In the genomic region with DNA sequence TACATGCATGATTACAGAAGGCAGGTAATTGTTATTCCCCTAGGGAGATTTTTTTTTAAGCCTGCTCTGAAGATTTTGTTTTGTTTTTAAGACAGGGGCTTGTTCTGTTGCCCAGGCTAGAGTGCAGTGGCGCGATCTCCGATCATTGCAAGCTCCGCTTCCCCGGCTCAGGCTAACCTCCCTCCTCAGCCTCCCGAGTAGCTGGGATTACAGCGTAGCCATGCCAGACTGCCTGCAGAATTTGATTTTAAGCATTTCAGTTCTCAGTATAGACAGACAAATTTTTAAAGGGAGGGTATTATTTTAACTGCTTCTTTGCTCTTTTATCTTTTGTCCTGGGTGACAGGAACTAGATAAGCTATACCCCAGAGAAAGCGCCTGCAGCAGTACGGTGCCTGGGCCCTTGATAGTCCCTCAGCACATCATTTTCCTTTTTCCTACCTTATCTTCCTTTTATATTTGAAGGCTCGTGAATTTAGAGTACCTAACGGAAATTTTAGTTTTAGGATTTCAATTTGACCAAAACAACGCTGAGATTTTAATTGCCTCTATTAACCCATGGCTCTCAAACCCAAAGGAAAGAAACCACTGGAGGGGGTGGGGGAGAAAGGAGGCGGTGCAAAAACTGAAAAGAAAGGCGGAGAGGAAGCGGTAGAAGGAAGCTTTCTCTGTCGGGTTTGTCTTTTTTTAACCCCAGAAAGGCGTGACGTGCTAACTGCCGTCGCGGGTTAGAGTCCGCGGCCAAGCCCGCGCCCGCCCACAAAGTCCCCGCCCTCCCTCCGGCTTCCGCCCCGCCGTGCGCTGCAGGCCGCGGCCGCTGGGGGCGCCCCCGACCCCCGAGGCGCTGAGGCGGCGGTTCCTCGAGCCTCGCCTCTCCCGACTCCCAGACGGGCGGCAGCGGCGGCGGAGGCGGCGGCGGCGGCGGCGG, we compare ENCODE assay signal across 8 cellular contexts. TPM values are rescaled to one million over a fixed set of nuclear protein-coding genes. Genes with fewer than 3 reads are reported as not detected.
DNase-seq lines count a peak whose midpoint lies in the region; ATAC-seq lines count a peak whose summit lies in the region.

A gene (plus strand): TSS at position 886 of the 928 bp plus-strand sequence. CDS start 329 bp downstream, outside the sequence.

- peak; percentile 82 for ATAC-seq in GM19023 (IDR thresholded peaks at IDR 0.05; ENCODE audit: unreplicated experiment)
- ATAC-seq in HG03175 (IDR thresholded peaks at IDR 0.05; ENCODE audit: unreplicated experiment): peak; percentile 78

- peak; percentile 80 for DNase-seq in Ammon's horn (ENCODE audit: low spot score)
- DNase-seq in NCI-H345 (lab: John Stamatoyannopoulos, UW): peak; percentile 90
- peak; percentile 91 for DNase-seq in activated CD4-positive, CD25-positive, alpha-beta regulatory T cell treated with anti-CD3 and anti-CD28 coated beads, Interleukin-2, amount 50 U/mL, for 72 hours
- peak; percentile 88 for DNase-seq in cerebellum (ENCODE audit: low spot score)
- DNase-seq in left kidney (ENCODE audit: low read depth, low spot score): peak; percentile 95
- DNase-seq in stimulated activated CD4-positive, alpha-beta T cell treated with anti-CD3 and anti-CD28 coated beads, Interleukin-1b, Interleukin-23, amount 100 ng/mL, for 4 hours (ENCODE audit: low read depth in 2 of 2): peak; percentile 88 to 90

RNA-seq across cellular contexts. Expression of the gene that starts here (rescaled TPM):
- 28.1 TPM for total RNA-seq in cerebellum

Comparison
In these comparisons a context has a peak if more than half of its experiments do, and no peak if none do; other contexts are left out.
1. Peak in every context shown above with its lines: DNase-seq and ATAC-seq.